8 cellular contexts compared by ENCODE assay signal in genomic region chr5:91499943-91500531, GRCh38.
DNase-seq lines count a peak whose midpoint lies in the region; ATAC-seq and TF ChIP-seq lines count a peak whose summit lies in the region.

No MANE protein-coding gene starts in this region.

- CTCF ChIA-PET in AG04449 (lab: Yijun Ruan, JAX) = interaction anchor here (0.7 to 2.2 kb wide), 7 partner anchors 9 to 484 kb away, joined by 3 to 11 read pairs (median 4); no protein-coding TSS in a partner anchor

- no peak overlapping the region for H3K4me3 Mint-ChIP-seq in chondrocyte (ENCODE audit: unreplicated experiment)

- DNase-seq in AG04449 (ENCODE audit: low read depth, low spot score) (no peak), GM12865 (ENCODE audit: low read depth) (peak; percentile 55), NCI-H82 (lab: John Stamatoyannopoulos, UW) (peak; percentile 67), chondrocyte (ENCODE audit: low spot score) (no peak), middle frontal gyrus (ENCODE audit: extremely low spot score, low spot score) (peak; percentile 36), C1 segment of cervical spinal cord (lab: John Stamatoyannopoulos, UW) (no peak), nucleus accumbens (lab: John Stamatoyannopoulos, UW) (no peak)

- no peak overlapping the region for H3K27ac Mint-ChIP-seq in chondrocyte (ENCODE audit: unreplicated experiment)

- POLR2A ChIA-PET in AG04449 (lab: Yijun Ruan, JAX) = no interaction called here

- H3K4me1 Mint-ChIP-seq in chondrocyte (ENCODE audit: low read depth) = peaks cover 11% of the 10 kb centered on the region

- H3K27me3 Mint-ChIP-seq in chondrocyte (ENCODE audit: low read depth) = no peaks in the 10 kb centered on the region

- H3K9me3 Mint-ChIP-seq in chondrocyte (ENCODE audit: low read depth) = no peaks in the 10 kb centered on the region

- ATAC-seq in HG03045 (IDR thresholded peaks at IDR 0.05; ENCODE audit: unreplicated experiment) = peak; percentile 55

- peak; percentile 28 for TF ChIP-seq CTCF in AG04449 (IDR thresholded peaks at IDR 0.05; ENCODE audit: insufficient read depth, low read length, missing control alignments)
- peak; percentile 54 for TF ChIP-seq CTCF in GM12865 (IDR thresholded peaks at IDR 0.05; ENCODE audit: insufficient read depth, low read depth, low read length, missing control alignments)
- TF ChIP-seq CTCF in chondrocyte (IDR thresholded peaks at IDR 0.05) = peak; percentile 94

- H3K4me3 ChIP-seq in AG04449 (ENCODE audit: low read depth, low read length) = no peak overlapping the region
- H3K4me3 ChIP-seq in GM12865 (ENCODE audit: low read depth, low read length) = no peak overlapping the region

- no peaks in the 10 kb centered on the region for H3K36me3 Mint-ChIP-seq in chondrocyte (ENCODE audit: low read depth)

Comparison
In these comparisons a context has a peak if more than half of its experiments do, and no peak if none do; other contexts are left out.
1. DNase-seq: peak in GM12865 (single experiment), NCI-H82 (single experiment) and middle frontal gyrus (single experiment); none in AG04449 (single experiment), chondrocyte (single experiment), C1 segment of cervical spinal cord (0 of 14) and nucleus accumbens (0 of 56).
2. CTCF ChIP-seq: peak in every context shown above with its lines; median percentile 94 in chondrocyte; 54 in GM12865; 28 in AG04449.